Comparison of ENCODE assay signal across 8 cellular contexts in genomic region chr22:38697055-38697980, GRCh38. TPM values are rescaled to one million over a fixed set of nuclear protein-coding genes. Genes with fewer than 3 reads are reported as not detected.
DNase-seq lines count a peak whose midpoint lies in the region; ATAC-seq and TF ChIP-seq lines count a peak whose summit lies in the region.

No MANE protein-coding gene starts in this region.

- H3K18ac ChIP-seq in trophoblast cell (ENCODE audit: low read length), result no peak overlapping the region

- no peak overlapping the region for H3K27ac ChIP-seq in trophoblast cell (ENCODE audit: low read depth, low read length)

- H3K79me1 ChIP-seq in trophoblast cell (ENCODE audit: low read length), result peaks cover 18% of the 10 kb centered on the region

- no peaks in the 10 kb centered on the region for H3K9me3 ChIP-seq in trophoblast cell (ENCODE audit: insufficient read depth, low read depth, low read length)

- no peak overlapping the region for H3K4me3 ChIP-seq in trophoblast cell (ENCODE audit: low read depth, low read length)

- no peak overlapping the region for H2AFZ ChIP-seq in trophoblast cell (ENCODE audit: insufficient read depth, low read length, poor library complexity)

- ATAC-seq in SK-N-SH treated with all-trans-retinoic acid at 6 μM for 48 hours, result 0 out of 3 replicates have a peak, but pooled peaks have one; percentile 6
- ATAC-seq in esophagus mucosa, result peak; percentile 33
- ATAC-seq in HG03108 (IDR thresholded peaks at IDR 0.05; ENCODE audit: unreplicated experiment), result no peak

- H2BK5ac ChIP-seq in trophoblast cell (ENCODE audit: low read depth, low read length, poor library complexity), result no peak overlapping the region

- H3K4ac ChIP-seq in trophoblast cell (ENCODE audit: low read depth, low read length), result no peak overlapping the region

- H2BK12ac ChIP-seq in trophoblast cell (ENCODE audit: low read length), result no peak overlapping the region

- H4K8ac ChIP-seq in trophoblast cell (ENCODE audit: low read depth, low read length), result no peak overlapping the region

- peaks cover 0 to 5% of the 10 kb centered on the region in 2 experiments for H3K36me3 ChIP-seq in trophoblast cell (ENCODE audit: control insufficient read depth in 1 of 2, insufficient read depth in 2 of 2, low read length in 2 of 2)

- H4K91ac ChIP-seq in trophoblast cell (ENCODE audit: low read depth, low read length), result no peak overlapping the region

- no peak overlapping the region for H2AK5ac ChIP-seq in trophoblast cell (ENCODE audit: low read length)

- H4K12ac ChIP-seq in trophoblast cell (ENCODE audit: low read depth, low read length), result no peak overlapping the region

- H3K14ac ChIP-seq in trophoblast cell (ENCODE audit: low read length), result no peak overlapping the region

- H3K4me1 ChIP-seq in trophoblast cell (ENCODE audit: control insufficient read depth in 1 of 2, insufficient read depth in 2 of 2, low read length in 2 of 2), result peaks cover 5 to 16% of the 10 kb centered on the region in 2 experiments

- no peak overlapping the region for H3K9ac ChIP-seq in trophoblast cell (ENCODE audit: low read length)

- no peak overlapping the region for H3K23ac ChIP-seq in trophoblast cell (ENCODE audit: low read length)

- peak overlapping the region; percentile 23 for H3K4me2 ChIP-seq in trophoblast cell (ENCODE audit: low read length)

- no peak overlapping the region for H2BK120ac ChIP-seq in trophoblast cell (ENCODE audit: insufficient read depth, low read length, poor library complexity)

- peaks cover 12% of the 10 kb centered on the region for H3K79me2 ChIP-seq in trophoblast cell (ENCODE audit: control insufficient read depth, insufficient read depth, low read length, poor library complexity)

- DNase-seq in Daoy (ENCODE audit: low read depth), result peak; percentile 15
- peak; percentile 67 to 83 for DNase-seq in trophoblast cell
- DNase-seq in NCI-H1436 treated with DMSO at 0.1 percent for 48 hours (lab: John Stamatoyannopoulos, UW), result no peak
- no peak for DNase-seq in germinal center (ENCODE audit: low spot score)
- no peak for DNase-seq in SKM-1 treated with dmso at 0.1 percent for 144 hours (lab: John Stamatoyannopoulos, UW; ENCODE audit: unreplicated experiment)

- no peaks in the 10 kb centered on the region for H3K27me3 ChIP-seq in trophoblast cell (ENCODE audit: insufficient read depth, low read length)

- no CpG with 5 or more reads among the region's 10 CpGs for WGBS in trophoblast cell (ENCODE audit: extremely low coverage, insufficient coverage, insufficient read length)

TF ChIP-seq in SK-N-SH treated with all-trans-retinoic acid at 6 μM for 48 hours, 23 proteins besides CTCF, POLR2A, EP300 and RAD21:
- TF ChIP-seq, protein P1, sequence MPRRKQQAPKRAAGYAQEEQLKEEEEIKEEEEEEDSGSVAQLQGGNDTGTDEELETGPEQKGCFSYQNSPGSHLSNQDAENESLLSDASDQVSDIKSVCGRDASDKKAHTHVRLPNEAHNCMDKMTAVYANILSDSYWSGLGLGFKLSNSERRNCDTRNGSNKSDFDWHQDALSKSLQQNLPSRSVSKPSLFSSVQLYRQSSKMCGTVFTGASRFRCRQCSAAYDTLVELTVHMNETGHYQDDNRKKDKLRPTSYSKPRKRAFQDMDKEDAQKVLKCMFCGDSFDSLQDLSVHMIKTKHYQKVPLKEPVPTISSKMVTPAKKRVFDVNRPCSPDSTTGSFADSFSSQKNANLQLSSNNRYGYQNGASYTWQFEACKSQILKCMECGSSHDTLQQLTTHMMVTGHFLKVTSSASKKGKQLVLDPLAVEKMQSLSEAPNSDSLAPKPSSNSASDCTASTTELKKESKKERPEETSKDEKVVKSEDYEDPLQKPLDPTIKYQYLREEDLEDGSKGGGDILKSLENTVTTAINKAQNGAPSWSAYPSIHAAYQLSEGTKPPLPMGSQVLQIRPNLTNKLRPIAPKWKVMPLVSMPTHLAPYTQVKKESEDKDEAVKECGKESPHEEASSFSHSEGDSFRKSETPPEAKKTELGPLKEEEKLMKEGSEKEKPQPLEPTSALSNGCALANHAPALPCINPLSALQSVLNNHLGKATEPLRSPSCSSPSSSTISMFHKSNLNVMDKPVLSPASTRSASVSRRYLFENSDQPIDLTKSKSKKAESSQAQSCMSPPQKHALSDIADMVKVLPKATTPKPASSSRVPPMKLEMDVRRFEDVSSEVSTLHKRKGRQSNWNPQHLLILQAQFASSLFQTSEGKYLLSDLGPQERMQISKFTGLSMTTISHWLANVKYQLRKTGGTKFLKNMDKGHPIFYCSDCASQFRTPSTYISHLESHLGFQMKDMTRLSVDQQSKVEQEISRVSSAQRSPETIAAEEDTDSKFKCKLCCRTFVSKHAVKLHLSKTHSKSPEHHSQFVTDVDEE (CRISPR knock-in tag; IDR thresholded peaks at IDR 0.05), result no peak
- TF ChIP-seq ZFP30 (CRISPR knock-in tag; IDR thresholded peaks at IDR 0.05), result no peak
TF ChIP-seq in SK-N-SH treated with all-trans-retinoic acid at 6 μM for 48 hours: peak in this region for 0.

RNA-seq across cellular contexts. Expression of gene JOSD1, which starts 3.4 kb away (rescaled TPM):
- total RNA-seq in Daoy (2014; rRNA removed; shearing (Covaris generic)), result 45.2 and 51.5 TPM in 2 replicates
- total RNA-seq in esophagus mucosa, result 25.6 TPM
- 26.0 and 27.0 TPM in 2 replicates for polyA plus RNA-seq in trophoblast cell (2013)

RNA-seq across cellular contexts. Expression of gene GTPBP1, which starts 8.4 kb away (rescaled TPM):
- 16.5 and 23.5 TPM in 2 replicates for total RNA-seq in Daoy (2014; rRNA removed; shearing (Covaris generic))
- total RNA-seq in esophagus mucosa, result 20.0 TPM
- polyA plus RNA-seq in trophoblast cell (2013), result 21.0 and 21.1 TPM in 2 replicates

RNA-seq across cellular contexts. Expression of gene TOMM22, which starts 15.6 kb away (rescaled TPM):
- total RNA-seq in Daoy (2014; rRNA removed; shearing (Covaris generic)), result 70.4 and 79.0 TPM in 2 replicates
- total RNA-seq in esophagus mucosa, result 90.9 TPM
- 46.2 and 47.0 TPM in 2 replicates for polyA plus RNA-seq in trophoblast cell (2013)

RNA-seq across cellular contexts. Expression of gene CBY1, which starts 40.9 kb away (rescaled TPM):
- 11.9 and 21.8 TPM in 2 replicates for total RNA-seq in Daoy (2014; rRNA removed; shearing (Covaris generic))
- total RNA-seq in esophagus mucosa, result 18.4 TPM
- polyA plus RNA-seq in trophoblast cell (2013), result 28.4 and 29.0 TPM in 2 replicates

RNA-seq across cellular contexts. Expression of gene FAM227A, which starts 41.1 kb away (rescaled TPM):
- 0.06 and 0.80 TPM in 2 replicates for total RNA-seq in Daoy (2014; rRNA removed; shearing (Covaris generic))
- total RNA-seq in esophagus mucosa, result 0.72 TPM
- 0.61 and 0.64 TPM in 2 replicates for polyA plus RNA-seq in trophoblast cell (2013)

Comparison
In these comparisons a context has a peak if more than half of its experiments do, and no peak if none do; other contexts are left out.
1. DNase-seq: peak in Daoy (single experiment) and trophoblast cell (2 of 2); none in NCI-H1436 treated with DMSO at 0.1 percent for 48 hours (single experiment), germinal center (single experiment) and SKM-1 treated with dmso at 0.1 percent for 144 hours (single experiment).